Comparison of ENCODE assay signal across 21 cellular contexts in genomic region chr2:96897491-96898134, GRCh38. TPM values are rescaled to one million over a fixed set of nuclear protein-coding genes. Genes with fewer than 3 reads are reported as not detected.
A peak's percentile ranks its signal among the peaks of the same experiment; 100 is the strongest.
DNase-seq lines count a peak whose midpoint lies in the region; ATAC-seq, FAIRE-seq and TF ChIP-seq lines count a peak whose summit lies in the region.
"Had no signal": no experiment of that assay in that cellular context is flagged by ENCODE, and none has a peak within 500 bp of the region (broad histone marks: within the 10 kb centered on the region; RNA-seq: fewer than 3 reads in every experiment).

No MANE protein-coding gene starts in this region.

- no peak overlapping the region for H4K91ac ChIP-seq in neuronal stem cell (ENCODE audit: low read depth, low read length, poor library complexity)

- H3K9ac ChIP-seq in HepG2 (ENCODE audit: insufficient read depth, low read depth, low read length) (no peak overlapping the region), mesendoderm (ENCODE audit: low read length) (no peak overlapping the region), neuronal stem cell (ENCODE audit: low read depth, low read length, poor library complexity) (no peak overlapping the region)
- H3K9ac ChIP-seq: BLaER1 treated with 17β-estradiol and CSF1 and Interleukin-3, amounts not matched to agents 10 nM and 100 nM had no signal

- no peak overlapping the region for H3K27ac ChIP-seq in HepG2 (ENCODE audit: extremely low read length, insufficient read depth, low read length)
- no peak overlapping the region for H3K27ac ChIP-seq in right lobe of liver
- no peak overlapping the region for H3K27ac ChIP-seq in mesendoderm (ENCODE audit: low read depth, low read length)
- no peak overlapping the region for H3K27ac ChIP-seq in neuronal stem cell (replicated peaks; ENCODE audit: low read length)
- H3K27ac ChIP-seq: BLaER1 treated with 17β-estradiol and CSF1 and Interleukin-3, amounts not matched to agents 10 nM and 100 nM; esophagus muscularis mucosa; psoas muscle; thoracic aorta had no signal

- H3K4me1 ChIP-seq in HepG2 (ENCODE audit: insufficient read depth, low read length) (no peaks in the 10 kb centered on the region), right lobe of liver (no peaks in the 10 kb centered on the region), mesendoderm (ENCODE audit: control insufficient read depth, low read depth, low read length) (no peaks in the 10 kb centered on the region), neuronal stem cell (ENCODE audit: control insufficient read depth in 2 of 2, insufficient read depth in 1 of 2, low read depth in 1 of 2, low read length in 2 of 2) (peaks cover 4 to 11% of the 10 kb centered on the region in 2 donors)

- TF ChIP-seq CTCF in HepG2 (CRISPR knock-in tag; IDR thresholded peaks at IDR 0.05), result no peak
- no peak for TF ChIP-seq CTCF in right lobe of liver (IDR thresholded peaks at IDR 0.05)
- TF ChIP-seq CTCF in MCF 10A (IDR thresholded peaks at IDR 0.05; ENCODE audit: unreplicated experiment), result no peak
- no peak for TF ChIP-seq CTCF in GM10248 (IDR thresholded peaks at IDR 0.05; ENCODE audit: control extremely low read depth, extremely low read depth, low read depth, missing control alignments)

- no peak for TF ChIP-seq POLR2A in HepG2 (IDR thresholded peaks at IDR 0.05; ENCODE audit: insufficient read depth in 1 of 2, low read depth in 2 of 2, low read length in 2 of 2)
- no peak for TF ChIP-seq POLR2A in right lobe of liver (IDR thresholded peaks at IDR 0.05)

- no peak for TF ChIP-seq RAD21 in HepG2 (CRISPR knock-in tag; IDR thresholded peaks at IDR 0.05)

- H3K4ac ChIP-seq in mesendoderm (ENCODE audit: low read depth, low read length) (no peak overlapping the region), neuronal stem cell (ENCODE audit: low read length) (no peak overlapping the region)

- H3K79me1 ChIP-seq in mesendoderm (ENCODE audit: low read length), result no peaks in the 10 kb centered on the region
- H3K79me1 ChIP-seq in neuronal stem cell (ENCODE audit: low read depth, low read length), result no peaks in the 10 kb centered on the region

- POLR2A ChIA-PET in HepG2 (lab: Yijun Ruan, JAX), result no interaction called here
- POLR2A ChIA-PET in MCF 10A (lab: Yijun Ruan, JAX), result interaction anchor here (0.8 kb wide), 1 partner anchor 13 kb away, joined by 3 read pairs; no protein-coding TSS in a partner anchor
- POLR2A ChIA-PET in GM10248 (lab: Yijun Ruan, JAX), result no interaction called here

- H4K20me1 ChIP-seq in HepG2 (ENCODE audit: insufficient read depth, low read length), result no peaks in the 10 kb centered on the region

- H4K5ac ChIP-seq in mesendoderm (ENCODE audit: low read length), result no peak overlapping the region

- H3K4me1 Mint-ChIP-seq in MCF 10A (ENCODE audit: insufficient read depth, unreplicated experiment), result peaks cover 43% of the 10 kb centered on the region

- H2AFZ ChIP-seq in HepG2 (ENCODE audit: low read length), result no peak overlapping the region
- H2AFZ ChIP-seq in neuronal stem cell (ENCODE audit: low read length), result no peak overlapping the region

- H4K8ac ChIP-seq in mesendoderm (ENCODE audit: low read depth, low read length) (no peak overlapping the region), neuronal stem cell (ENCODE audit: low read depth, low read length) (no peak overlapping the region)

- H2AK5ac ChIP-seq in mesendoderm (ENCODE audit: low read length) (no peak overlapping the region), neuronal stem cell (ENCODE audit: low read depth, low read length) (no peak overlapping the region)

- BruUV-seq in HepG2 (replicated peaks; lab: Mats Ljungman, UMichigan) (no TSS peak), MCF 10A (replicated peaks; lab: Mats Ljungman, UMichigan) (no TSS peak)

- H3K27me3 Mint-ChIP-seq in MCF 10A (ENCODE audit: insufficient read depth, unreplicated experiment), result no peaks in the 10 kb centered on the region
- H3K27me3 Mint-ChIP-seq: activated naive CD8-positive, alpha-beta T cell treated with anti-CD3 and anti-CD28 coated beads, Interleukin-2, amount 10 ng/mL, durations not matched to agents 7 days and 5 days had no signal

- no peak overlapping the region for H2BK120ac ChIP-seq in mesendoderm (ENCODE audit: low read depth, low read length)
- H2BK120ac ChIP-seq in neuronal stem cell (ENCODE audit: low read depth, low read length), result no peak overlapping the region

- H3K79me2 ChIP-seq in HepG2 (ENCODE audit: insufficient read depth, low read length), result no peaks in the 10 kb centered on the region
- no peaks in the 10 kb centered on the region for H3K79me2 ChIP-seq in mesendoderm (ENCODE audit: control insufficient read depth, insufficient read depth, low read length)

- WGBS in HepG2 (ENCODE audit: low lambda C conversion rate), result 23% methylated on average over 11 of the region's 11 CpGs
- 63% methylated on average over 11 of the region's 11 CpGs for WGBS in right lobe of liver (ENCODE audit: insufficient coverage, low coverage, low lambda C conversion rate, missing lambda C conversion rate)
- no CpG with 5 or more reads among the region's 11 CpGs for WGBS in mesendoderm (ENCODE audit: extremely low coverage, insufficient coverage, low lambda C conversion rate)
- WGBS in neuronal stem cell (ENCODE audit: extremely low coverage in 2 of 2, insufficient read length in 2 of 2, insufficient replicate concordance in 1 of 2), 2 donors, result no CpG with 5 or more reads among the region's 11 CpGs

- no peak overlapping the region for H2BK15ac ChIP-seq in mesendoderm (replicated peaks; ENCODE audit: low read depth)
- no peak overlapping the region for H2BK15ac ChIP-seq in neuronal stem cell (ENCODE audit: low read length)

- H3K4me2 ChIP-seq in HepG2 (ENCODE audit: low read depth, low read length), result no peak overlapping the region
- H3K4me2 ChIP-seq in mesendoderm (ENCODE audit: low read length), result no peak overlapping the region
- no peak overlapping the region for H3K4me2 ChIP-seq in neuronal stem cell (ENCODE audit: insufficient read depth, low read length, poor library complexity, severe bottlenecking)

- H3K23ac ChIP-seq in mesendoderm (ENCODE audit: low read length) (no peak overlapping the region), neuronal stem cell (ENCODE audit: low read depth, low read length, poor library complexity) (no peak overlapping the region)

- H3K27ac Mint-ChIP-seq in MCF 10A (ENCODE audit: low read depth, unreplicated experiment), result no peak overlapping the region
- H3K27ac Mint-ChIP-seq: activated naive CD8-positive, alpha-beta T cell treated with anti-CD3 and anti-CD28 coated beads, Interleukin-2, amount 10 ng/mL, durations not matched to agents 7 days and 5 days; T-helper 1 cell treated with Interleukin-12 subunit alpha and Interleukin-12 subunit beta and Interleukin-4 antibody, amounts not matched to agents 30 μg/mL and 1 μg/mL, for 36 hours had no signal

- peak; percentile 7; the same call in 1 of the 3 replicates for ATAC-seq in HepG2
- ATAC-seq in right lobe of liver, result no peak
- ATAC-seq: psoas muscle, Right ventricle myocardium inferior had no signal

- H3K9me3 ChIP-seq in HepG2 (ENCODE audit: low read length) (no peaks in the 10 kb centered on the region), right lobe of liver (no peaks in the 10 kb centered on the region), neuronal stem cell (replicated peaks in 1 of 2; ENCODE audit: control insufficient read depth in 2 of 2, insufficient read depth in 1 of 2, low read depth in 1 of 2, low read length in 2 of 2) (no peaks in the 10 kb centered on the region)
- H3K9me3 ChIP-seq: BLaER1 treated with 17β-estradiol and CSF1 and Interleukin-3, amounts not matched to agents 10 nM and 100 nM; esophagus muscularis mucosa; psoas muscle; thoracic aorta had no signal

- H3K36me3 Mint-ChIP-seq in MCF 10A (ENCODE audit: insufficient read depth, unreplicated experiment), result no peaks in the 10 kb centered on the region
- H3K36me3 Mint-ChIP-seq: activated naive CD8-positive, alpha-beta T cell treated with anti-CD3 and anti-CD28 coated beads, Interleukin-2, amount 10 ng/mL, durations not matched to agents 7 days and 5 days had no signal

- CTCF ChIA-PET in HepG2 (lab: Yijun Ruan, JAX; ENCODE audit: low intra/inter-chr PET ratio, low total read pairs) (no interaction called here), MCF 10A (lab: Yijun Ruan, JAX) (interaction anchor here (1.4 kb wide), 1 partner anchor 57 kb away, joined by 3 read pairs; no protein-coding TSS in a partner anchor), GM10248 (lab: Yijun Ruan, JAX) (no interaction called here)

- H3K4me3 ChIP-seq in HepG2 (replicated peaks in 1 of 3; ENCODE audit: insufficient read depth in 1 of 3, low read depth in 2 of 3, low read length in 3 of 3) (no peak overlapping the region), right lobe of liver (no peak overlapping the region), mesendoderm (ENCODE audit: low read length) (no peak overlapping the region), neuronal stem cell (ENCODE audit: low read length in 2 of 2) (no peak overlapping the region)
- H3K4me3 ChIP-seq: BLaER1 treated with 17β-estradiol and CSF1 and Interleukin-3, amounts not matched to agents 10 nM and 100 nM; esophagus muscularis mucosa; psoas muscle; thoracic aorta had no signal

- H3K56ac ChIP-seq in mesendoderm (ENCODE audit: low read length), result peak overlapping the region; percentile 25

- H3K18ac ChIP-seq in mesendoderm (ENCODE audit: low read length) (no peak overlapping the region), neuronal stem cell (ENCODE audit: low read length) (no peak overlapping the region)

- no peak for FAIRE-seq in HepG2 (lab: Jason Lieb, UNC)

- H2BK12ac ChIP-seq in neuronal stem cell (ENCODE audit: low read length), result no peak overlapping the region

- H3K27me3 ChIP-seq in HepG2 (ENCODE audit: control insufficient read depth in 1 of 2, insufficient read depth in 2 of 2, low read length in 2 of 2) (peaks cover 24 to 64% of the 10 kb centered on the region in 2 experiments), right lobe of liver (no peaks in the 10 kb centered on the region), mesendoderm (ENCODE audit: insufficient read depth, low read length, poor library complexity) (no peaks in the 10 kb centered on the region), neuronal stem cell (ENCODE audit: control insufficient read depth in 3 of 3, insufficient read depth in 3 of 3, low read depth in 1 of 3, low read length in 3 of 3) (peaks cover 0 to 13% (median 2%) of the 10 kb centered on the region in 3 experiments)
- H3K27me3 ChIP-seq: esophagus muscularis mucosa had no signal

- H3K9me3 Mint-ChIP-seq in MCF 10A (ENCODE audit: unreplicated experiment), result no peaks in the 10 kb centered on the region
- H3K9me3 Mint-ChIP-seq: activated naive CD8-positive, alpha-beta T cell treated with anti-CD3 and anti-CD28 coated beads, Interleukin-2, amount 10 ng/mL, durations not matched to agents 7 days and 5 days; T-helper 1 cell treated with Interleukin-12 subunit alpha and Interleukin-12 subunit beta and Interleukin-4 antibody, amounts not matched to agents 30 μg/mL and 1 μg/mL, for 36 hours had no signal

- in situ Hi-C loops in HepG2 (cut with HindIII; ENCODE audit: extremely low pct_ligation_motif_present, low pct_unique_long_range_greater_than_20kb), result no loop called here

- H3K4me3 Mint-ChIP-seq in MCF 10A (ENCODE audit: unreplicated experiment), result no peak overlapping the region
- H3K4me3 Mint-ChIP-seq: activated naive CD8-positive, alpha-beta T cell treated with anti-CD3 and anti-CD28 coated beads, Interleukin-2, amount 10 ng/mL, durations not matched to agents 7 days and 5 days; T-helper 1 cell treated with Interleukin-12 subunit alpha and Interleukin-12 subunit beta and Interleukin-4 antibody, amounts not matched to agents 30 μg/mL and 1 μg/mL, for 36 hours had no signal

- TF ChIP-seq EP300 in HepG2 (IDR thresholded peaks at IDR 0.05; ENCODE audit: low read depth in 2 of 2, low read length in 2 of 2) (no peak), HepG2 (CRISPR knock-in tag; IDR thresholded peaks at IDR 0.05; ENCODE audit: borderline replicate concordance) (no peak)

- DNase-seq in HepG2 (ENCODE audit: low spot score), result no peak
- DNase-seq in right lobe of liver, result no peak
- DNase-seq in MCF 10A (ENCODE audit: unreplicated experiment), result peak; percentile 87
- DNase-seq in mesendoderm, result no peak
- DNase-seq in neuronal stem cell (ENCODE audit: low spot score), result no peak
- DNase-seq in NCI-H1105 (lab: John Stamatoyannopoulos, UW), result no peak
- DNase-seq in activated CD8-positive, alpha-beta memory T cell treated with anti-CD3 and anti-CD28 coated beads, Interleukin-2, amount 50 U/mL, for 48 hours, result no peak
- DNase-seq in GM10248 (ENCODE audit: extremely low spot score), result no peak
- DNase-seq: activated CD4-positive, CD25-positive, alpha-beta regulatory T cell; activated CD8-positive, alpha-beta memory T cell treated with anti-CD3 and anti-CD28 coated beads for 24 hours; activated naive CD8-positive, alpha-beta T cell treated with anti-CD3 and anti-CD28 coated beads, Interleukin-2, amount 10 ng/mL, durations not matched to agents 7 days and 5 days; dermis blood vessel endothelial cell; DMS79; MM.1S; NCI-H2081 treated with DMSO at 0.1 percent for 48 hours; psoas muscle had no signal

- intact Hi-C loops in HepG2 (cut with micrococcal nuclease; ENCODE audit: unreplicated experiment) (no loop called here), right lobe of liver (cut with DNase I) (no loop called here), MCF 10A (cut with micrococcal nuclease) (no loop called here)

- no peaks in the 10 kb centered on the region for H3K36me3 ChIP-seq in HepG2 (replicated peaks in 1 of 2; ENCODE audit: control insufficient read depth in 1 of 2, insufficient read depth in 2 of 2, low read length in 2 of 2)
- no peaks in the 10 kb centered on the region for H3K36me3 ChIP-seq in right lobe of liver
- no peaks in the 10 kb centered on the region for H3K36me3 ChIP-seq in mesendoderm (ENCODE audit: control insufficient read depth, insufficient read depth, low read length)
- H3K36me3 ChIP-seq in neuronal stem cell (replicated peaks in 1 of 2; ENCODE audit: control insufficient read depth in 2 of 2, insufficient read depth in 2 of 2, low read length in 2 of 2), result no peaks in the 10 kb centered on the region
- H3K36me3 ChIP-seq: BLaER1 treated with 17β-estradiol and CSF1 and Interleukin-3, amounts not matched to agents 10 nM and 100 nM; esophagus muscularis mucosa; thoracic aorta had no signal

- H2BK5ac ChIP-seq in mesendoderm (ENCODE audit: low read length) (no peak overlapping the region), neuronal stem cell (ENCODE audit: low read length) (no peak overlapping the region)

- H3K14ac ChIP-seq in neuronal stem cell (ENCODE audit: low read length), result no peak overlapping the region

RNA-seq across cellular contexts. Expression of gene SEMA4C, which starts 27.7 kb away (rescaled TPM):
- 11.3 and 25.9 TPM in 2 replicates for total RNA-seq in HepG2 (2016; rRNA removed; fragmentation: Illumina TruSeq; extraction: Trizol)
- 3.5 and 4.2 TPM in 2 replicates for total RNA-seq in HepG2 (2016; cell fraction: cytosol; rRNA removed; fragmentation: Illumina TruSeq; extraction: Trizol; ENCODE audit: low read depth)
- 8.4 and 25.7 TPM in 2 replicates for total RNA-seq in HepG2 (2016; cell fraction: insoluble cytoplasmic fraction; rRNA removed; fragmentation: Illumina TruSeq; extraction: Trizol)
- 10.9 and 11.4 TPM in 2 replicates for total RNA-seq in HepG2 (2016; cell fraction: membrane; rRNA removed; fragmentation: Illumina TruSeq; extraction: Trizol)
- total RNA-seq in HepG2 (2016; cell fraction: nucleus; rRNA removed; fragmentation: Illumina TruSeq; extraction: Trizol), result 22.1 and 28.3 TPM in 2 replicates
- polyA plus RNA-seq in HepG2 (2011; rRNA removed), result 46.6 and 69.2 TPM in 2 replicates
- polyA plus RNA-seq in HepG2 (2011; cell fraction: cytosol; rRNA removed), result 33.4 and 47.8 TPM in 2 replicates
- polyA plus RNA-seq in HepG2 (2011; cell fraction: nucleus; rRNA removed), result 135 and 157 TPM in 2 replicates
- 27.3 and 39.4 TPM in 2 replicates for polyA plus RNA-seq in HepG2 (2012)
- 1.0 and 1.2 TPM in 2 replicates for polyA plus RNA-seq in HepG2 (2016; cell fraction: cytosol; fragmentation: Illumina TruSeq; extraction: Trizol; ENCODE audit: low read depth)
- 6.0 and 8.4 TPM in 2 replicates for polyA plus RNA-seq in HepG2 (2016; cell fraction: insoluble cytoplasmic fraction; fragmentation: Illumina TruSeq; extraction: Trizol; ENCODE audit: low read depth)
- 3.1 and 3.2 TPM in 2 replicates for polyA plus RNA-seq in HepG2 (2016; cell fraction: membrane; fragmentation: Illumina TruSeq; extraction: Trizol; ENCODE audit: low read depth)
- 51.6 and 60.2 TPM in 2 replicates for polyA plus RNA-seq in HepG2 (2016; cell fraction: nucleus; fragmentation: Illumina TruSeq; extraction: Trizol; ENCODE audit: insufficient read depth, low read depth)
- polyA minus RNA-seq in HepG2 (2011; rRNA and poly(A)+ RNA removed; ENCODE audit: low replicate concordance), result 29.1 and 175 TPM in 2 replicates
- 41.8 and 45.0 TPM in 2 replicates for polyA minus RNA-seq in HepG2 (2011; cell fraction: cytosol; rRNA and poly(A)+ RNA removed)
- 25.8 and 31.7 TPM in 2 replicates for polyA minus RNA-seq in HepG2 (2011; cell fraction: nucleus; rRNA and poly(A)+ RNA removed)
- 10 to 100 TPM; 11.9 to 18.9 (median 12.6) TPM for total RNA-seq in right lobe of liver
- total RNA-seq in MCF 10A (2022), result 16.3 and 22.6 TPM in 2 replicates
- 32.1 TPM for polyA plus RNA-seq in mesendoderm (2013, experiment 1 of 2)
- 31.2 TPM for polyA plus RNA-seq in mesendoderm (2013, experiment 2 of 2)
- polyA plus RNA-seq in neuronal stem cell (2013, experiment 1 of 2), result 40.1 TPM
- polyA plus RNA-seq in neuronal stem cell (2013, experiment 2 of 2), result 39.2 TPM

RNA-seq across cellular contexts. Expression of gene ANKRD39, which starts 39.8 kb away (rescaled TPM):
- total RNA-seq in HepG2 (2016; rRNA removed; fragmentation: Illumina TruSeq; extraction: Trizol), result 23.2 and 26.7 TPM in 2 replicates
- total RNA-seq in HepG2 (2016; cell fraction: cytosol; rRNA removed; fragmentation: Illumina TruSeq; extraction: Trizol; ENCODE audit: low read depth), result 40.7 and 45.8 TPM in 2 replicates
- total RNA-seq in HepG2 (2016; cell fraction: insoluble cytoplasmic fraction; rRNA removed; fragmentation: Illumina TruSeq; extraction: Trizol), result 26.3 and 27.1 TPM in 2 replicates
- total RNA-seq in HepG2 (2016; cell fraction: membrane; rRNA removed; fragmentation: Illumina TruSeq; extraction: Trizol), result 37.4 and 41.3 TPM in 2 replicates
- 10.3 and 11.7 TPM in 2 replicates for total RNA-seq in HepG2 (2016; cell fraction: nucleus; rRNA removed; fragmentation: Illumina TruSeq; extraction: Trizol)
- 24.8 and 27.8 TPM in 2 replicates for polyA plus RNA-seq in HepG2 (2011; rRNA removed)
- polyA plus RNA-seq in HepG2 (2011; cell fraction: cytosol; rRNA removed), result 18.3 and 31.5 TPM in 2 replicates
- 24.2 and 29.2 TPM in 2 replicates for polyA plus RNA-seq in HepG2 (2011; cell fraction: nucleus; rRNA removed)
- 14.6 and 20.3 TPM in 2 replicates for polyA plus RNA-seq in HepG2 (2012)
- 55.3 and 63.9 TPM in 2 replicates for polyA plus RNA-seq in HepG2 (2016; cell fraction: cytosol; fragmentation: Illumina TruSeq; extraction: Trizol; ENCODE audit: low read depth)
- polyA plus RNA-seq in HepG2 (2016; cell fraction: insoluble cytoplasmic fraction; fragmentation: Illumina TruSeq; extraction: Trizol; ENCODE audit: low read depth), result 33.9 and 35.0 TPM in 2 replicates
- 40.8 and 47.0 TPM in 2 replicates for polyA plus RNA-seq in HepG2 (2016; cell fraction: membrane; fragmentation: Illumina TruSeq; extraction: Trizol; ENCODE audit: low read depth)
- polyA plus RNA-seq in HepG2 (2016; cell fraction: nucleus; fragmentation: Illumina TruSeq; extraction: Trizol; ENCODE audit: insufficient read depth, low read depth), result 23.0 and 24.9 TPM in 2 replicates
- polyA minus RNA-seq in HepG2 (2011; rRNA and poly(A)+ RNA removed; ENCODE audit: low replicate concordance), result 10.9 and 17.9 TPM in 2 replicates
- polyA minus RNA-seq in HepG2 (2011; cell fraction: cytosol; rRNA and poly(A)+ RNA removed), result 4.6 and 5.6 TPM in 2 replicates
- polyA minus RNA-seq in HepG2 (2011; cell fraction: nucleus; rRNA and poly(A)+ RNA removed), result 8.2 and 14.2 TPM in 2 replicates
- total RNA-seq in right lobe of liver, result 10 to 100 TPM in 3 of 6 experiments, 1 to 10 TPM in 3; 6.0 to 16.3 (median 9.7) TPM
- 14.0 and 17.6 TPM in 2 replicates for total RNA-seq in MCF 10A (2022)
- 14.2 TPM for polyA plus RNA-seq in mesendoderm (2013, experiment 1 of 2)
- 13.8 TPM for polyA plus RNA-seq in mesendoderm (2013, experiment 2 of 2)
- polyA plus RNA-seq in neuronal stem cell (2013, experiment 1 of 2), result 10.5 TPM
- polyA plus RNA-seq in neuronal stem cell (2013, experiment 2 of 2), result 9.7 TPM

RNA-seq across cellular contexts. Expression of gene ANKRD23, which starts 53.8 kb away (rescaled TPM):
- total RNA-seq in HepG2 (2016; rRNA removed; fragmentation: Illumina TruSeq; extraction: Trizol) (0.35 and 1.5 TPM in 2 replicates), right lobe of liver (1 to 10 TPM in 5 of 6 experiments, under 1 TPM in 1; 0.98 to 4.0 (median 2.7) TPM), MCF 10A (2022) (3.4 and 7.6 TPM in 2 replicates)
- 0.35 and 0.51 TPM in 2 replicates for total RNA-seq in HepG2 (2016; cell fraction: cytosol; rRNA removed; fragmentation: Illumina TruSeq; extraction: Trizol; ENCODE audit: low read depth)
- total RNA-seq in HepG2 (2016; cell fraction: insoluble cytoplasmic fraction; rRNA removed; fragmentation: Illumina TruSeq; extraction: Trizol), result 0.61 and 2.2 TPM in 2 replicates
- total RNA-seq in HepG2 (2016; cell fraction: membrane; rRNA removed; fragmentation: Illumina TruSeq; extraction: Trizol), result 0.77 and 0.90 TPM in 2 replicates
- 2.3 and 2.8 TPM in 2 replicates for total RNA-seq in HepG2 (2016; cell fraction: nucleus; rRNA removed; fragmentation: Illumina TruSeq; extraction: Trizol)
- polyA plus RNA-seq in HepG2 (2011; rRNA removed), result 1.6 and 2.7 TPM in 2 replicates
- polyA plus RNA-seq in HepG2 (2011; cell fraction: cytosol; rRNA removed), result 0.71 and 0.90 TPM in 2 replicates
- polyA plus RNA-seq in HepG2 (2011; cell fraction: nucleus; rRNA removed), result 17.9 and 22.1 TPM in 2 replicates
- 0.72 and 2.1 TPM in 2 replicates for polyA plus RNA-seq in HepG2 (2012)
- polyA plus RNA-seq in HepG2 (2016; cell fraction: cytosol; fragmentation: Illumina TruSeq; extraction: Trizol; ENCODE audit: low read depth), result 0.47 and 0.50 TPM in 2 replicates
- polyA plus RNA-seq in HepG2 (2016; cell fraction: insoluble cytoplasmic fraction; fragmentation: Illumina TruSeq; extraction: Trizol; ENCODE audit: low read depth), result 0.32 and 0.50 TPM in 2 replicates
- 0.47 and 0.74 TPM in 2 replicates for polyA plus RNA-seq in HepG2 (2016; cell fraction: membrane; fragmentation: Illumina TruSeq; extraction: Trizol; ENCODE audit: low read depth)
- 9.2 and 10.4 TPM in 2 replicates for polyA plus RNA-seq in HepG2 (2016; cell fraction: nucleus; fragmentation: Illumina TruSeq; extraction: Trizol; ENCODE audit: insufficient read depth, low read depth)
- 1.6 and 5.1 TPM in 2 replicates for polyA minus RNA-seq in HepG2 (2011; rRNA and poly(A)+ RNA removed; ENCODE audit: low replicate concordance)
- not detected in 2 replicates for polyA minus RNA-seq in HepG2 (2011; cell fraction: cytosol; rRNA and poly(A)+ RNA removed)
- polyA minus RNA-seq in HepG2 (2011; cell fraction: nucleus; rRNA and poly(A)+ RNA removed), result 3.9 and 4.1 TPM in 2 replicates
- 0.86 TPM for polyA plus RNA-seq in mesendoderm (2013, experiment 1 of 2)
- 1.7 TPM for polyA plus RNA-seq in mesendoderm (2013, experiment 2 of 2)
- polyA plus RNA-seq in neuronal stem cell (2013, experiment 1 of 2), result 2.3 TPM
- polyA plus RNA-seq in neuronal stem cell (2013, experiment 2 of 2), result 1.9 TPM
